ENCODE assay signal across 8 cellular contexts in genomic region chr18:67517224-67517765, GRCh38. TPM values are rescaled to one million over a fixed set of nuclear protein-coding genes. Genes with fewer than 3 reads are reported as not detected.
DNase-seq lines count a peak whose midpoint lies in the region; ATAC-seq, FAIRE-seq and TF ChIP-seq lines count a peak whose summit lies in the region.

No MANE protein-coding gene starts in this region.

- DNase-seq in CD4-positive, CD25-positive, alpha-beta regulatory T cell: no peak
- DNase-seq in LNCaP clone FGC (ENCODE audit: low read depth): no peak
- no peak for DNase-seq in GM12892 (ENCODE audit: insufficient read length)
- no peak for DNase-seq in NCI-H2081 treated with DMSO at 0.1 percent for 48 hours (lab: John Stamatoyannopoulos, UW)
- DNase-seq in dermis blood vessel endothelial cell: no peak

- H3K4me1 ChIP-seq in CD4-positive, CD25-positive, alpha-beta regulatory T cell (ENCODE audit: control insufficient read depth, insufficient read depth, low read length, poor library complexity, severe bottlenecking): peaks cover 20% of the 10 kb centered on the region

- no peaks in the 10 kb centered on the region for H3K36me3 ChIP-seq in CD4-positive, CD25-positive, alpha-beta regulatory T cell (ENCODE audit: control insufficient read depth, insufficient read depth, low read length)

- H3K4me3 Mint-ChIP-seq in CD4-positive, CD25-positive, alpha-beta regulatory T cell: peak overlapping the region; percentile 89 to 95 (median 92)

- no peak for ATAC-seq in CD4-positive, CD25-positive, alpha-beta regulatory T cell (ENCODE audit: low read depth in 2 of 2)

- H3K27me3 Mint-ChIP-seq in CD4-positive, CD25-positive, alpha-beta regulatory T cell: peaks cover 18% of the 10 kb centered on the region

- peaks cover 0 to 4% (median 0%) of the 10 kb centered on the region in 7 donors for H3K9me3 Mint-ChIP-seq in CD4-positive, CD25-positive, alpha-beta regulatory T cell

- no peaks in the 10 kb centered on the region for H3K9me3 ChIP-seq in CD4-positive, CD25-positive, alpha-beta regulatory T cell (ENCODE audit: control insufficient read depth in 2 of 2, low read length in 2 of 2)

- no peak for TF ChIP-seq CTCF in LNCaP clone FGC (IDR thresholded peaks at IDR 0.05; ENCODE audit: control insufficient read depth, extremely low read depth, insufficient read depth)

- H3K27ac Mint-ChIP-seq in CD4-positive, CD25-positive, alpha-beta regulatory T cell: peak overlapping the region in 1 of 3 donors; percentile 81

- H3K27me3 ChIP-seq in CD4-positive, CD25-positive, alpha-beta regulatory T cell (ENCODE audit: control insufficient read depth, insufficient read depth, low read length): no peaks in the 10 kb centered on the region

- H3K27ac ChIP-seq in CD4-positive, CD25-positive, alpha-beta regulatory T cell (ENCODE audit: insufficient read depth, low read length, poor library complexity, severe bottlenecking): no peak overlapping the region
- H3K27ac ChIP-seq in angular gyrus (ENCODE audit: low read depth, low read length) (peak overlapping the region; percentile 93), skin epidermis (peak overlapping the region in 9 of 21 experiments; percentile 18 to 81 (median 47))

- H3K4me1 Mint-ChIP-seq in CD4-positive, CD25-positive, alpha-beta regulatory T cell: peaks cover 4 to 34% (median 12%) of the 10 kb centered on the region in 4 donors

- no peaks in the 10 kb centered on the region for H3K36me3 Mint-ChIP-seq in CD4-positive, CD25-positive, alpha-beta regulatory T cell

- FAIRE-seq in GM12892 (lab: Jason Lieb, UNC): no peak

- no peak for TF ChIP-seq POLR2A in GM12892 (IDR thresholded peaks at IDR 0.05; ENCODE audit: low read depth, low read length)

- H3K4me3 ChIP-seq in CD4-positive, CD25-positive, alpha-beta regulatory T cell (ENCODE audit: low read depth, low read length): peak overlapping the region; percentile 81
- H3K4me3 ChIP-seq in LNCaP clone FGC (ENCODE audit: low read depth, low read length) (peak overlapping the region; percentile 63), iPS-11a (ENCODE audit: low read depth, low read length) (peak overlapping the region; percentile 68), skin epidermis (peak overlapping the region; percentile 57 to 91 (median 76))

RNA-seq across cellular contexts. Expression of gene DSEL, which starts 0.8 kb away (rescaled TPM):
- total RNA-seq in CD4-positive, CD25-positive, alpha-beta regulatory T cell: 0.17 TPM
- under 1 TPM; 0.01 to 0.30 (median 0.12) TPM for polyA plus RNA-seq in CD4-positive, CD25-positive, alpha-beta regulatory T cell
- polyA plus RNA-seq in GM12892 (2012; ENCODE audit: missing spikeins): not detected
- total RNA-seq in dermis blood vessel endothelial cell: 9.2 and 10.6 TPM in 2 replicates
